ENCODE assay signal across 11 cellular contexts in the genomic region with DNA sequence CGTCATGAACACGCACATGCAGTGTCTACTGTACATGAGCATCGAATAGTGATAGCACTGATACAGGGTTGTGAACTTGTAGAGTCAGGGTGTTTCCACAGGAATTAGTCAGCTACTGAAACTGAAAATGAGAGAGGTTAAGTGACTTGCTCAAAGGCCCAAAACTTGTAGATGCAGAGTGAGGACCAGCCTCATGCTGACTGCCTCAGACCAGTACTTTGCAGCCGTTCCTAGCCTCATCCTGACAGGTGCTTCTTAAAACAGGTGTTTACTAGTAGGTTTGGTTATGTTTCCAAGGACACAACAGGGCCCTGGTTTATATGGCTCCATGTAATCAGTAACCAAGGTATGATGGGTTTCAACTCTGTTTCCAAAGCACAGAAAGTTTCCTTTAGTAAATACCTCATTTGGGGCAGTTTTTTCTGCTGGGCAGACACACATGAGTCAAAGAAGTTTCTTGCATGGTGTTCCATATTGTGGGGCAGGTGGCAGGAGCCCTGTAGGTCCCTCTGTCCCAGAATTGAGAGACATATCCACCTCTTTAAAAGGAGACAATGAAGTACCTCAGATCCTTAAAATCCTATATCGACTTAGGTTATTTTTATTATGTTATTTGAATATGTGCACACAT. TPM values are rescaled to one million over a fixed set of nuclear protein-coding genes. Genes with fewer than 3 reads are reported as not detected.
DNase-seq lines count a peak whose midpoint lies in the region; ATAC-seq, FAIRE-seq and TF ChIP-seq lines count a peak whose summit lies in the region.
"Had no signal": no experiment of that assay in that cellular context is flagged by ENCODE, and none has a peak within 500 bp of the region (broad histone marks: within the 10 kb centered on the region; RNA-seq: fewer than 3 reads in every experiment).

No MANE protein-coding gene starts in this region.

- no peaks in the 10 kb centered on the region for H4K20me1 ChIP-seq in KMS-11 (ENCODE audit: insufficient read depth)

- H3K27me3 ChIP-seq in KMS-11 (ENCODE audit: insufficient read depth, low read depth) (no peaks in the 10 kb centered on the region), dorsolateral prefrontal cortex (no peaks in the 10 kb centered on the region)

- H3K4me3 ChIP-seq in KMS-11 (IDR thresholded peaks at IDR 0.05; ENCODE audit: insufficient read depth, low read depth, low read length) = no peak overlapping the region
- H3K4me3 ChIP-seq in dorsolateral prefrontal cortex = no peak overlapping the region

- no peaks in the 10 kb centered on the region for H3K36me3 ChIP-seq in KMS-11 (ENCODE audit: insufficient read depth)

- no peak for FAIRE-seq in H54 (lab: Jason Lieb, UNC)

- intact Hi-C loops in dorsolateral prefrontal cortex (cut with DNase I) = no loop called here

- DNase-seq in GM13976 (ENCODE audit: low spot score) (peak; percentile 43), NCI-H128 (lab: John Stamatoyannopoulos, UW; ENCODE audit: unreplicated experiment) (no peak), H54 (ENCODE audit: insufficient read length, low spot score) (no peak), Ammon's horn (ENCODE audit: low spot score) (no peak), dorsolateral prefrontal cortex (no peak)
- DNase-seq: CD8-positive, alpha-beta memory T cell; occipital lobe; SIG-M5 had no signal

- peaks cover 37% of the 10 kb centered on the region for H3K4me1 ChIP-seq in KMS-11 (ENCODE audit: low read depth, poor library complexity, severe bottlenecking)

- ATAC-seq in GM19043 (IDR thresholded peaks at IDR 0.05; ENCODE audit: low read depth, unreplicated experiment) (peak; percentile 94), HG02840 (IDR thresholded peaks at IDR 0.05; ENCODE audit: low FRiP score, unreplicated experiment) (peak; percentile 97)

- H2AFZ ChIP-seq in KMS-11 (ENCODE audit: low read depth) = no peak overlapping the region

- no peaks in the 10 kb centered on the region for H3K79me2 ChIP-seq in KMS-11 (ENCODE audit: insufficient read depth, low read depth)

- H3K4me2 ChIP-seq in KMS-11 = peak overlapping the region; percentile 11; the same call in 1 of the 2 replicates

- in situ Hi-C loops in GM13976 (cut with MboI; ENCODE audit: low sequenced_read_pairs, unreplicated experiment) = no loop called here

- H3K9ac ChIP-seq in KMS-11 = peak overlapping the region; percentile 49; the same call in 1 of the 2 replicates

- TF ChIP-seq CTCF in GM13976 (IDR thresholded peaks at IDR 0.05; ENCODE audit: borderline replicate concordance, control extremely low read depth, extremely low read depth, insufficient read depth, missing control alignments) = no peak
- TF ChIP-seq CTCF in KMS-11 (conservative IDR thresholded peaks at IDR 0.05; ENCODE audit: low read depth, low read length) = no peak
- no peak for TF ChIP-seq CTCF in dorsolateral prefrontal cortex (IDR thresholded peaks at IDR 0.05 in 54 of 56, conservative IDR thresholded peaks at IDR 0.05 in 2 of 56; ENCODE audit: low read depth in 1 of 56, partially characterized antibody in 56 of 56)

- no peak for TF ChIP-seq POLR2A in H54 (IDR thresholded peaks at IDR 0.05; ENCODE audit: low read depth, low read length)

- peak overlapping the region; percentile 94 for H3K27ac ChIP-seq in KMS-11
- H3K27ac ChIP-seq in dorsolateral prefrontal cortex = no peak overlapping the region

RNA-seq across cellular contexts. Expression of a gene that starts 16.0 kb away (rescaled TPM):
- 10 to 100 TPM in 99 of 120 experiments, 1 to 10 TPM in 21; 4.4 to 25.3 (median 14.5) TPM for total RNA-seq in dorsolateral prefrontal cortex
